ENCODE assay signal across 8 cellular contexts in the genomic region with DNA sequence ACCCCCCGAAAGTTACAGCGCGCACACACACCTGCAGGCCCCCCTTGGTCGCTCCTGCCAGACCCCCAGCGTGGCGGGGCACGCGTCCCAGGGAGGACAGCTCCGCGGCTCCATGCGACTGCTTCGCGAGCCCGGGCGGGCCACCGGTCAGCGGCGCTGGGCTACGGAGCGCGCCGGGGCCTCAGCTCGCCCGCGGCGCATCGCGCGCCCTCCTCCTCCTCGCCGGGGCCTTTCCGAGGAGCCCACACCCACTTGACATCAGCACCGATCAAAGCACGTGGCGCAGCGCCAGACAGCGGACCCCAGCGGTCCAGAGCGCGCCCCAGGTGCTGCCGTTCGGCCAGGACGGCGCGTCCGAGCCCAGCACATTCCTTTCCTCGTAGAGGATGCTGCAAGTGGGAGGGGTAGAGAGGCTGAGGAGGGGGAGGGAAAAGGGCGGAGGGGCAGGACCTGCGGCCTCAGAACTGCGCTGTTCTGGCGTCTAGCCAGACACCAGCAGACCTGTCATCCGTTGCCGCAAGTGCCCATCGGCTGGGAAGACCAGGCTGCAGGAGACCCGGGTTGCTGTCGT.
DNase-seq lines count a peak whose midpoint lies in the region; ATAC-seq and TF ChIP-seq lines count a peak whose summit lies in the region.

No MANE protein-coding gene starts in this region.

- H3K4me2 ChIP-seq in hepatocyte: peak overlapping the region; percentile 99

- ATAC-seq in sciatic nerve: peak; percentile 83
- ATAC-seq in GM19351 (IDR thresholded peaks at IDR 0.05; ENCODE audit: unreplicated experiment): no peak

- H3K9me2 ChIP-seq in hepatocyte (replicated peaks; ENCODE audit: insufficient read depth): no peaks in the 10 kb centered on the region

- TF ChIP-seq CTCF in LNCaP clone FGC (IDR thresholded peaks at IDR 0.05; ENCODE audit: control insufficient read depth, extremely low read depth, insufficient read depth) (no peak), hepatocyte (IDR thresholded peaks at IDR 0.05; ENCODE audit: poor library complexity) (no peak)

- H3K4me3 ChIP-seq in LNCaP clone FGC (ENCODE audit: low read depth, low read length) (peak overlapping the region; percentile 54), adipocyte (ENCODE audit: low read length) (peak overlapping the region; percentile 72), hepatocyte (peak overlapping the region; percentile 32)

- H3K9me3 ChIP-seq in adipocyte (ENCODE audit: control insufficient read depth, low read length): no peaks in the 10 kb centered on the region
- no peaks in the 10 kb centered on the region for H3K9me3 ChIP-seq in hepatocyte (ENCODE audit: low read depth)

- H3K27ac ChIP-seq in hepatocyte: peak overlapping the region; percentile 96

- peak overlapping the region; percentile 19 for H3K9ac ChIP-seq in adipocyte (ENCODE audit: low read length)

- peak; percentile 11 for DNase-seq in activated effector memory CD4-positive, alpha-beta T cell treated with Interleukin-2 at 50 U/mL for 16 hours
- no peak for DNase-seq in activated effector memory CD4-positive, alpha-beta T cell treated with anti-CD3 and anti-CD28 coated beads, Interleukin-2, amount 50 U/mL, for 16 hours
- DNase-seq in LNCaP clone FGC (ENCODE audit: low read depth) (no peak), adipocyte (ENCODE audit: low read depth) (peak; percentile 58), hepatocyte (ENCODE audit: low spot score) (peak; percentile 80), sciatic nerve (ENCODE audit: low spot score) (peak; percentile 67), middle frontal gyrus (ENCODE audit: extremely low spot score, low spot score) (no peak)

- peaks cover 10% of the 10 kb centered on the region for H3K4me1 ChIP-seq in adipocyte (ENCODE audit: control insufficient read depth, insufficient read depth, low read length)
- peaks cover 24% of the 10 kb centered on the region for H3K4me1 ChIP-seq in hepatocyte (ENCODE audit: insufficient read depth)

- no peaks in the 10 kb centered on the region for H3K36me3 ChIP-seq in adipocyte (ENCODE audit: control insufficient read depth, insufficient read depth, low read length, severe bottlenecking)
- H3K36me3 ChIP-seq in hepatocyte (replicated peaks; ENCODE audit: insufficient read depth, low read depth): no peaks in the 10 kb centered on the region

- 1% methylated on average over 45 of the region's 56 CpGs for WGBS in hepatocyte (ENCODE audit: low lambda C conversion rate, missing lambda C conversion rate)

- peaks cover 46% of the 10 kb centered on the region for H3K79me2 ChIP-seq in hepatocyte

- no peaks in the 10 kb centered on the region for H4K20me1 ChIP-seq in hepatocyte (ENCODE audit: insufficient read depth, poor library complexity, severe bottlenecking)

- H3K27me3 ChIP-seq in adipocyte (replicated peaks; ENCODE audit: control insufficient read depth, insufficient read depth, low read length): peaks cover 57% of the 10 kb centered on the region
- H3K27me3 ChIP-seq in hepatocyte: peaks cover 9% of the 10 kb centered on the region

- intact Hi-C loops in sciatic nerve (cut with DNase I): loop anchor here (10.0 kb wide), 1 partner anchor 141 kb away; no protein-coding TSS in a partner anchor

- H2AFZ ChIP-seq in hepatocyte: peak overlapping the region; percentile 33

Comparison
In these comparisons a context has a peak if more than half of its experiments do, and no peak if none do; other contexts are left out.
1. DNase-seq: peak in activated effector memory CD4-positive, alpha-beta T cell treated with Interleukin-2 at 50 U/mL for 16 hours (single experiment), adipocyte (single experiment), hepatocyte (single experiment) and sciatic nerve (single experiment); none in activated effector memory CD4-positive, alpha-beta T cell treated with anti-CD3 and anti-CD28 coated beads, Interleukin-2, amount 50 U/mL, for 16 hours (single experiment), LNCaP clone FGC (single experiment) and middle frontal gyrus (single experiment).
2. Peak in every context shown above with its lines, with median percentiles within 50 percentile points of each other: H3K4me3 ChIP-seq.